6 cellular contexts compared by ENCODE assay signal in the genomic region with DNA sequence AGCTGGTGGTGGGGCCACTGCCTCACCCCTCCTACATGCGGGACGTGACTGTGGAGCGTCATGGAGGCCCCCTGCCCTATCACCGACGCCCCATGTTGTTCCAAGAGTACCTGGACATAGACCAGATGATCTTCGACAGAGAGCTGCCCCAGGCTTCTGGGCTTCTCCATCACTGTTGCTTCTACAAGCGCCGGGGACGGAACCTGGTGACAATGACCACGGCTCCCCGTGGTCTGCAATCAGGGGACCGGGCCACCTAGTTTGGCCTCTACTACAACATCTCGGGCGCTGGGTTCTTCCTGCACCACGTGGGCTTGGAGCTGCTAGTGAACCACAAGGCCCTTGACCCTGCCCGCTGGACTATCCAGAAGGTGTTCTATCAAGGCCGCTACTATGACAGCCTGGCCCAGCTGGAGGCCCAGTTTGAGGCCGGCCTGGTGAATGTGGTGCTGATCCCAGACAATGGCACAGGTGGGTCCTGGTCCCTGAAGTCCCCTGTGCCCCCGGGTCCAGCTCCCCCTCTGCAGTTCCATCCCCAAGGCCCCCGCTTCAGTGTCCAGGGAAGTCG. TPM values are rescaled to one million over a fixed set of nuclear protein-coding genes. Genes with fewer than 3 reads are reported as not detected.
"Had no signal": no experiment of that assay in that cellular context is flagged by ENCODE, and none has a peak within 500 bp of the region (broad histone marks: within the 10 kb centered on the region; RNA-seq: fewer than 3 reads in every experiment).

No MANE protein-coding gene starts in this region.

RNA-seq across cellular contexts. Expression of a gene that starts 16.8 kb away (rescaled TPM):
- total RNA-seq: GM23248 had no signal
- polyA plus RNA-seq: IgD-negative memory B cell had no signal

RNA-seq across cellular contexts. Expression of a gene that starts 23.4 kb away (rescaled TPM):
- polyA plus RNA-seq: IgD-negative memory B cell had no signal

RNA-seq across cellular contexts. Expression of a gene that starts 32.8 kb away (rescaled TPM):
- total RNA-seq: GM23248, H4, H7, HFFc6, HT1080 had no signal
- polyA plus RNA-seq: GM23248, IgD-negative memory B cell had no signal
